ENCODE assay signal across 17 cellular contexts in the genomic region with DNA sequence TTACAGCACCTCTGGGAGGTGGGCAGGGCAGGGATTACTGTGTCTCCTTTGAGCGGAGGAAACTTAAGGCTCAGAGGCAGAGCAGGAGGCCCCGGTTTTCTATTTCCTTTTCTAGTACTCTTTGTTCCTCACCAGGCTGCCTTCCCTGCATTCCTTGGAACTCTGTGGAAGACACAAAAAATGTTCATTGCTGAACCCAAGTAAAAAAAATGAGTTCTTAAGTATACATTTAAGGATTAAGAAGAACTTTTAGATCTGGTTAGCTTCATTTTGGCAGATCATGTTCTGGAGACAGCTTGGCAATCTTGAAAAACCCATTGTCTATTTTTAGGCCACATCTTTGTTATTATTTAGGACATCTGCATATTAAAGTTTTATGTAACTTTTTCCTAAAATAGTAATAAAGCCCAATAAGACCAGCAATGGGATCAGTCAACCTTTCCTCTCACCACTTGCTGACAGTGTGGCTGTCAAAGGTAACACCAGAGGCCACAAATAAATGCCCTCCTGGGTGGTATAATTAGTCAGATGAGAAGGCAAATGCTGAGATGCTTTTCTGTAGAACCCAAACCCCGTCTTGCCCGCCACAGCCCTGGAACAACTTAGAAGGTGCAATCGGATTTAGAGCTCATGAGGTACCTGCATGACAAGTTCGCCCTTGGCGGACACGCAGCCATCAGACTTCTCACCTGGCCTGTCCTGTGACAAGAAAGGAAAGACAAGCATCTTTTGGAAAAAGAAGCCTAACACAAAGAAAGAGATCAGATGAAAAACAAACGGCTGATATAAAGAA.
A peak's percentile ranks its signal among the peaks of the same experiment; 100 is the strongest.
DNase-seq lines count a peak whose midpoint lies in the region; ATAC-seq and TF ChIP-seq lines count a peak whose summit lies in the region.
"Had no signal": no experiment of that assay in that cellular context is flagged by ENCODE, and none has a peak within 500 bp of the region (broad histone marks: within the 10 kb centered on the region; RNA-seq: fewer than 3 reads in every experiment).

No MANE protein-coding gene starts in this region.

- H3K9me2 ChIP-seq in Karpas-422 (replicated peaks; ENCODE audit: insufficient read depth, low read length): no peaks in the 10 kb centered on the region

- H3K27ac Mint-ChIP-seq in stimulated activated naive B cell treated with anti-CD40 and anti-IgM and Interleukin-4, amounts not matched to agents 10 μg/mL and 1 μg/mL and 100 μg/mL, for 72 hours: no peak overlapping the region
- H3K27ac Mint-ChIP-seq: CD4-positive, CD25-positive, alpha-beta regulatory T cell had no signal

- peak; percentile 78 for ATAC-seq in gastroesophageal sphincter
- ATAC-seq in stimulated activated naive B cell treated with anti-CD40 and anti-IgM and Interleukin-4, amounts not matched to agents 10 μg/mL and 1 μg/mL and 100 μg/mL, for 72 hours (replicated peaks): no peak

- TF ChIP-seq CTCF in coronary artery (IDR thresholded peaks at IDR 0.05): no peak
- TF ChIP-seq CTCF in gastroesophageal sphincter (IDR thresholded peaks at IDR 0.05): no peak
- no peak for TF ChIP-seq CTCF in sigmoid colon (IDR thresholded peaks at IDR 0.05)
- no peak for TF ChIP-seq CTCF in colonic mucosa (IDR thresholded peaks at IDR 0.05)

- DNase-seq in Karpas-422 (peak; percentile 23), coronary artery (ENCODE audit: low spot score) (peak; percentile 14), sigmoid colon (no peak), colonic mucosa (no peak)
- no peak for DNase-seq in stimulated activated naive B cell treated with anti-CD40 and anti-IgM and Interleukin-4, amounts not matched to agents 10 μg/mL and 1 μg/mL and 100 μg/mL, for 72 hours
- DNase-seq in activated CD4-positive, alpha-beta T cell treated with anti-CD3 and anti-CD28 coated beads for 1 hour: no peak
- DNase-seq: ACHN; BE2C; C1 segment of cervical spinal cord; Caco-2; CD4-positive, CD25-positive, alpha-beta regulatory T cell; DMS153; DMS79; GDM1 had no signal

- H3K27ac ChIP-seq in Karpas-422 (ENCODE audit: low read length): no peak overlapping the region
- H3K27ac ChIP-seq in coronary artery: no peak overlapping the region
- peak overlapping the region; percentile 79 to 89 (median 86) for H3K27ac ChIP-seq in gastroesophageal sphincter
- H3K27ac ChIP-seq in sigmoid colon: peak overlapping the region; percentile 33 to 83 (median 64)
- no peak overlapping the region for H3K27ac ChIP-seq in colonic mucosa
- H3K27ac ChIP-seq: HL-60 had no signal

- H3K9ac ChIP-seq in Karpas-422 (ENCODE audit: low read length) (no peak overlapping the region), colonic mucosa (ENCODE audit: low read depth in 2 of 2, low read length in 2 of 2) (no peak overlapping the region)

- intact Hi-C loops in sigmoid colon (cut with DNase I) (loop anchor here (10.0 kb wide), 1 partner anchor 100 kb away; the partner anchor contains the start of gene DGKG), colonic mucosa (cut with DNase I) (no loop called here)

- TF ChIP-seq EP300 in gastroesophageal sphincter (IDR thresholded peaks at IDR 0.05) (no peak), sigmoid colon (IDR thresholded peaks at IDR 0.05) (no peak)

- H3K4me1 Mint-ChIP-seq in stimulated activated naive B cell treated with anti-CD40 and anti-IgM and Interleukin-4, amounts not matched to agents 10 μg/mL and 1 μg/mL and 100 μg/mL, for 72 hours: peaks cover 3 to 15% of the 10 kb centered on the region in 2 donors

- H4K20me1 ChIP-seq in Karpas-422 (ENCODE audit: insufficient read depth, low read depth, low read length): no peaks in the 10 kb centered on the region

- TF ChIP-seq POLR2A in gastroesophageal sphincter (IDR thresholded peaks at IDR 0.05) (no peak), sigmoid colon (IDR thresholded peaks at IDR 0.05) (no peak)

- peaks cover 17 to 26% of the 10 kb centered on the region in 2 donors for H3K27me3 Mint-ChIP-seq in stimulated activated naive B cell treated with anti-CD40 and anti-IgM and Interleukin-4, amounts not matched to agents 10 μg/mL and 1 μg/mL and 100 μg/mL, for 72 hours

- no peaks in the 10 kb centered on the region for H3K36me3 Mint-ChIP-seq in stimulated activated naive B cell treated with anti-CD40 and anti-IgM and Interleukin-4, amounts not matched to agents 10 μg/mL and 1 μg/mL and 100 μg/mL, for 72 hours
- H3K36me3 Mint-ChIP-seq: CD4-positive, CD25-positive, alpha-beta regulatory T cell had no signal

- H3K79me2 ChIP-seq in Karpas-422 (ENCODE audit: low read length): no peaks in the 10 kb centered on the region

- no peaks in the 10 kb centered on the region for H3K27me3 ChIP-seq in Karpas-422 (ENCODE audit: low read length)
- no peaks in the 10 kb centered on the region for H3K27me3 ChIP-seq in gastroesophageal sphincter
- no peaks in the 10 kb centered on the region for H3K27me3 ChIP-seq in sigmoid colon
- H3K27me3 ChIP-seq in colonic mucosa: no peaks in the 10 kb centered on the region
- H3K27me3 ChIP-seq: BE2C had no signal

- H2AFZ ChIP-seq in Karpas-422 (ENCODE audit: low read length): no peak overlapping the region

- no peak overlapping the region for H3K4me3 ChIP-seq in Karpas-422 (ENCODE audit: low read length)
- no peak overlapping the region for H3K4me3 ChIP-seq in coronary artery
- no peak overlapping the region for H3K4me3 ChIP-seq in gastroesophageal sphincter
- H3K4me3 ChIP-seq in sigmoid colon: no peak overlapping the region
- H3K4me3 ChIP-seq in colonic mucosa: no peak overlapping the region
- H3K4me3 ChIP-seq: HAP-1 had no signal

- H3K36me3 ChIP-seq in Karpas-422 (ENCODE audit: insufficient read depth, low read length): no peaks in the 10 kb centered on the region
- peaks cover 0 to 50% of the 10 kb centered on the region in 2 donors for H3K36me3 ChIP-seq in gastroesophageal sphincter
- H3K36me3 ChIP-seq in sigmoid colon: peaks cover 0 to 6% (median 0%) of the 10 kb centered on the region in 4 donors
- no peaks in the 10 kb centered on the region for H3K36me3 ChIP-seq in colonic mucosa
- H3K36me3 ChIP-seq: BE2C, HAP-1 had no signal

- 0 out of 2 replicates have a peak, but pooled peaks cover under 1% of the 10 kb centered on the region for H3K4me1 ChIP-seq in Karpas-422 (ENCODE audit: low read length)
- H3K4me1 ChIP-seq in gastroesophageal sphincter: peaks cover 0 to 48% (median 4%) of the 10 kb centered on the region in 3 donors
- H3K4me1 ChIP-seq in sigmoid colon: peaks cover 0 to 20% (median 5%) of the 10 kb centered on the region in 4 donors
- no peaks in the 10 kb centered on the region for H3K4me1 ChIP-seq in colonic mucosa

- H3K4me3 Mint-ChIP-seq in stimulated activated naive B cell treated with anti-CD40 and anti-IgM and Interleukin-4, amounts not matched to agents 10 μg/mL and 1 μg/mL and 100 μg/mL, for 72 hours: no peak overlapping the region
- H3K4me3 Mint-ChIP-seq: CD4-positive, CD25-positive, alpha-beta regulatory T cell had no signal

- no peaks in the 10 kb centered on the region for H3K9me3 Mint-ChIP-seq in stimulated activated naive B cell treated with anti-CD40 and anti-IgM and Interleukin-4, amounts not matched to agents 10 μg/mL and 1 μg/mL and 100 μg/mL, for 72 hours
- H3K9me3 Mint-ChIP-seq: CD4-positive, CD25-positive, alpha-beta regulatory T cell had no signal

- WGBS in gastroesophageal sphincter (ENCODE audit: low coverage in 1 of 2), 2 donors: 22 to 45% methylated on average over 2 to 6 of the region's 9 CpGs
- 91% methylated on average over 9 of the region's 9 CpGs for WGBS in sigmoid colon, 2 donors

- H3K4me2 ChIP-seq in Karpas-422 (ENCODE audit: low read depth, low read length, poor library complexity, severe bottlenecking): no peak overlapping the region

- H3K9me3 ChIP-seq in Karpas-422 (ENCODE audit: low read length) (no peaks in the 10 kb centered on the region), gastroesophageal sphincter (no peaks in the 10 kb centered on the region), sigmoid colon (no peaks in the 10 kb centered on the region), colonic mucosa (no peaks in the 10 kb centered on the region)
- H3K9me3 ChIP-seq: BE2C, Caco-2, HAP-1 had no signal

Comparison
In these comparisons a context has a peak if more than half of its experiments do, and no peak if none do; other contexts are left out.
1. DNase-seq: peak in Karpas-422 (single experiment) and coronary artery (single experiment); none in sigmoid colon (single experiment), stimulated activated naive B cell treated with anti-CD40 and anti-IgM and Interleukin-4, amounts not matched to agents 10 μg/mL and 1 μg/mL and 100 μg/mL, for 72 hours (single experiment), colonic mucosa (single experiment) and activated CD4-positive, alpha-beta T cell treated with anti-CD3 and anti-CD28 coated beads for 1 hour (single experiment).
2. H3K27ac ChIP-seq: peak in gastroesophageal sphincter (4 of 4) and sigmoid colon (4 of 4); none in Karpas-422 (single experiment), coronary artery (0 of 2) and colonic mucosa (single experiment).